Comparison of ENCODE assay signal across 14 cellular contexts in the genomic region with DNA sequence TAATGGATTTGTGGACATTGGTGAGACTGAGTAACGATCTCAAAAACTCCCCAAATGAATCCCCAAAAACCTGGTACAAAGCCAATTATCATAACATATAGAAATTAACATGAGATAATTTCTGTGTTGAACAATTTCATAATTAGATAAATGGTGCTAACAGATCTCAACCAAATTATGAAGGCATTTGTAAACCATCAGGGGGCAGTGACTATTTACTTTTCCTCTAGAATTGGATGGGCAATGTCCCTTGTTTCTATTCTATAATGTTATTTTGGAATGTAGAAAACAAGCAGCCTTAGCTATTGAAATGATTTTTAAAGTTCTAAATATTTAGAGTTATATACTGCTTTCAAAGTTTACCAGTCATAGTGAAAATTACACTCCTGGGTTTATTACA. TPM values are rescaled to one million over a fixed set of nuclear protein-coding genes. Genes with fewer than 3 reads are reported as not detected.
DNase-seq lines count a peak whose midpoint lies in the region; ATAC-seq and TF ChIP-seq lines count a peak whose summit lies in the region.
"Had no signal": no experiment of that assay in that cellular context is flagged by ENCODE, and none has a peak within 500 bp of the region (broad histone marks: within the 10 kb centered on the region; RNA-seq: fewer than 3 reads in every experiment).

No MANE protein-coding gene starts in this region.

- ATAC-seq in heart left ventricle (no peak), left cardiac atrium (no peak), GM18861 (IDR thresholded peaks at IDR 0.05; ENCODE audit: unreplicated experiment) (no peak), GM21528 (IDR thresholded peaks at IDR 0.05; ENCODE audit: low FRiP score, unreplicated experiment) (no peak)
- ATAC-seq: gastrocnemius medialis had no signal

- H3K27ac ChIP-seq in heart left ventricle: no peak overlapping the region
- no peak overlapping the region for H3K27ac ChIP-seq in fibroblast of lung (ENCODE audit: insufficient read depth, low read length)
- H3K27ac ChIP-seq in tibial artery: peak overlapping the region; percentile 46 to 71
- H3K27ac ChIP-seq: gastrocnemius medialis, SJSA1 had no signal

- 88 to 95% (median 93%) methylated on average over 1 of the region's 1 CpG for WGBS in heart left ventricle, 4 donors

- no peaks in the 10 kb centered on the region for H3K27me3 ChIP-seq in heart left ventricle
- H3K27me3 ChIP-seq in fibroblast of lung (ENCODE audit: control insufficient read depth, insufficient read depth, low read length): no peaks in the 10 kb centered on the region
- H3K27me3 ChIP-seq in tibial artery: no peaks in the 10 kb centered on the region
- H3K27me3 ChIP-seq: gastrocnemius medialis, SJSA1 had no signal

- H3K79me2 ChIP-seq in fibroblast of lung (ENCODE audit: control insufficient read depth, insufficient read depth, low read length): no peaks in the 10 kb centered on the region

- peaks cover 0 to 66% (median 11%) of the 10 kb centered on the region in 9 donors for H3K36me3 ChIP-seq in heart left ventricle
- H3K36me3 ChIP-seq in fibroblast of lung (ENCODE audit: control insufficient read depth, insufficient read depth, low read length): no peaks in the 10 kb centered on the region
- H3K36me3 ChIP-seq in tibial artery: peaks cover 11 to 24% (median 16%) of the 10 kb centered on the region in 3 donors
- H3K36me3 ChIP-seq: gastrocnemius medialis had no signal

- H4K20me1 ChIP-seq in fibroblast of lung (ENCODE audit: control insufficient read depth, extremely low read depth, insufficient read depth, low read length): no peaks in the 10 kb centered on the region

- peak in 11 of 12 donors; percentile 18 to 60 (median 45) for TF ChIP-seq CTCF in heart left ventricle (IDR thresholded peaks at IDR 0.05)
- peak; percentile 22 to 35 for TF ChIP-seq CTCF in fibroblast of lung (conservative IDR thresholded peaks at IDR 0.05 in 1 of 2, IDR thresholded peaks at IDR 0.05 in 1 of 2; ENCODE audit: low read depth in 1 of 2, low read length in 2 of 2)
- TF ChIP-seq CTCF in tibial artery (IDR thresholded peaks at IDR 0.05): peak; percentile 19 to 25

- H3K9me3 ChIP-seq in heart left ventricle (no peaks in the 10 kb centered on the region), fibroblast of lung (ENCODE audit: control insufficient read depth, insufficient read depth, low read depth, low read length) (no peaks in the 10 kb centered on the region), tibial artery (no peaks in the 10 kb centered on the region)
- H3K9me3 ChIP-seq: gastrocnemius medialis, SJSA1 had no signal

- H3K4me3 ChIP-seq in heart left ventricle (no peak overlapping the region), fibroblast of lung (replicated peaks in 1 of 4; ENCODE audit: control extremely low read depth in 1 of 4, insufficient read depth in 1 of 4, low read depth in 3 of 4, low read length in 4 of 4) (no peak overlapping the region), tibial artery (no peak overlapping the region)
- H3K4me3 ChIP-seq: gastrocnemius medialis, lung, SJSA1 had no signal

- DNase-seq in heart left ventricle (no peak), left cardiac atrium (no peak), RPMI7951 (ENCODE audit: low read depth) (peak; percentile 1), fibroblast of lung (ENCODE audit: low read depth in 2 of 2) (peak in 1 of 2 donors; percentile 39), tibial artery (no peak), NCI-H510A treated with DMSO at 0.1 percent for 48 hours (lab: John Stamatoyannopoulos, UW) (no peak)
- DNase-seq: central memory CD4-positive, alpha-beta T cell; gastrocnemius medialis; Karpas-422; NCI-H2227 treated with DMSO at 0.1 percent for 48 hours had no signal

- no peak overlapping the region for H3K9ac ChIP-seq in fibroblast of lung (ENCODE audit: insufficient read depth, low read length)

- no peak overlapping the region for H2AFZ ChIP-seq in fibroblast of lung (ENCODE audit: low read length)

- intact Hi-C loops in heart left ventricle (cut with DNase I): loop anchor here in 6 of 10 donors (1.0 to 10.0 kb wide), 7 partner anchors 82 to 322 kb away; a partner anchor contains a TSS
- intact Hi-C loops in left cardiac atrium (cut with DNase I): loop anchor here (5.0 to 10.0 kb wide), 2 partner anchors 175 to 212 kb away; no protein-coding TSS in a partner anchor
- intact Hi-C loops in tibial artery (cut with DNase I; ENCODE audit: low total_unique reads): loop anchor here (5.0 to 10.0 kb wide), 2 partner anchors 52 to 175 kb away; no protein-coding TSS in a partner anchor

- TF ChIP-seq POLR2A in heart left ventricle (IDR thresholded peaks at IDR 0.05): no peak

- no peaks in the 10 kb centered on the region for H3K4me1 ChIP-seq in heart left ventricle
- no peaks in the 10 kb centered on the region for H3K4me1 ChIP-seq in fibroblast of lung (ENCODE audit: control insufficient read depth, extremely low read depth, insufficient read depth, low read length)
- H3K4me1 ChIP-seq in tibial artery: peaks cover 0 to 62% (median 15%) of the 10 kb centered on the region in 4 donors
- H3K4me1 ChIP-seq: gastrocnemius medialis, SJSA1 had no signal

- H3K4me2 ChIP-seq in fibroblast of lung (ENCODE audit: extremely low read depth, insufficient read depth, low read length): no peak overlapping the region

RNA-seq across cellular contexts. Expression of a gene that starts 57.8 kb away (rescaled TPM):
- 10 to 100 TPM; 29.0 to 62.1 (median 40.8) TPM for total RNA-seq in heart left ventricle
- polyA plus RNA-seq in heart left ventricle: 10 to 100 TPM; 10.6 to 25.8 TPM
- 10 to 100 TPM; 49.9 to 52.9 TPM for total RNA-seq in left cardiac atrium
- total RNA-seq in RPMI7951 (2014; rRNA removed; shearing (Covaris generic)): 18.8 and 21.9 TPM in 2 replicates
- 100 and 104 TPM in 2 replicates for total RNA-seq in fibroblast of lung
- 54.6 and 66.2 TPM in 2 replicates for polyA plus RNA-seq in fibroblast of lung
- polyA plus RNA-seq in fibroblast of lung (2012): 56.2 and 63.6 TPM in 2 replicates
- polyA minus RNA-seq in fibroblast of lung (ENCODE audit: low replicate concordance): 41.7 and 72.3 TPM in 2 replicates

Comparison
In these comparisons a context has a peak if more than half of its experiments do, and no peak if none do; other contexts are left out.
1. H3K27ac ChIP-seq: peak in tibial artery (2 of 2); none in heart left ventricle (0 of 12) and fibroblast of lung (single experiment).
2. Peak in every context shown above with its lines, with median percentiles within 50 percentile points of each other: CTCF ChIP-seq.